1 cellular context compared by ENCODE assay signal in the genomic region with DNA sequence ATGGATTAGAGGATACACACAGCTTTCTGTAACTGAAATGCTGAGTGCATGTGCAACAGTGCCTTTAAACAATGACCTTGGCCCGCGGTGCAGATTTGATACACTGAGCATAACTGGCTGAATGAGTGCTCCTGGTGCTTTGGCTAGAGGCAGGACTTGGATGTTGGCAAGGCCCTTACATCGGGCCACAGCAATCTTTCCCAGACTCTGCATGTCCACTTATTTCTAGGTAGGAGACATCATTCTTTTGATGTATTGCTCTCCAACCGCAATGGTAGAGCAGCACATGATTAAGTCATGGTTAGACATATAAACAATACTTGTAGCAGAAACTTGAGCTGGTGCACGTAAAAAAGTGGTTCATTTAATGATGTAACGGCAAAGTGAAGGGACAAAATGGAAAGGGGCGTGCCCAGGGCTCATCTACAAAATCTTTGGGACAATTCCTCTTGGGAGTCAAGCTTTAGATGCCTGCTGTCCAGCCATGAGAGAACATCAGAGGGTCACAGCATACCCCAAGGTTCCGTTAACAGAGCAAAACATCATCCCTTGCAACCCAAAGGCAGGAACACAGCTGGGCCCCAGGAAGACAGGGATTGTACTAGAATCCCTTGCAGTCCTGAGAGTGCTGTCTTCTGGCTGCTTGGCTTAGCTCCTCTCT.
TF ChIP-seq lines count a peak whose summit lies in the region.

No MANE protein-coding gene starts in this region.

TF ChIP-seq in IMR-90, 13 proteins besides CTCF, POLR2A, EP300 and RAD21:
- TF ChIP-seq BHLHE40 (IDR thresholded peaks at IDR 0.05; ENCODE audit: low read depth, low read length) (peak; percentile 78), MXI1 (IDR thresholded peaks at IDR 0.05; ENCODE audit: borderline replicate concordance, low read depth, low read length) (no peak), CEBPB (IDR thresholded peaks at IDR 0.05; ENCODE audit: low read depth, low read length) (peak; percentile 14; the same call in 1 of the 2 replicates)
- TF ChIP-seq, protein P1, sequence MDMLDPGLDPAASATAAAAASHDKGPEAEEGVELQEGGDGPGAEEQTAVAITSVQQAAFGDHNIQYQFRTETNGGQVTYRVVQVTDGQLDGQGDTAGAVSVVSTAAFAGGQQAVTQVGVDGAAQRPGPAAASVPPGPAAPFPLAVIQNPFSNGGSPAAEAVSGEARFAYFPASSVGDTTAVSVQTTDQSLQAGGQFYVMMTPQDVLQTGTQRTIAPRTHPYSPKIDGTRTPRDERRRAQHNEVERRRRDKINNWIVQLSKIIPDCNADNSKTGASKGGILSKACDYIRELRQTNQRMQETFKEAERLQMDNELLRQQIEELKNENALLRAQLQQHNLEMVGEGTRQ (IDR thresholded peaks at IDR 0.05; ENCODE audit: low read depth, low read length) = 0 out of 2 replicates have a peak, but pooled peaks have one; percentile 6
